In the genomic region with DNA sequence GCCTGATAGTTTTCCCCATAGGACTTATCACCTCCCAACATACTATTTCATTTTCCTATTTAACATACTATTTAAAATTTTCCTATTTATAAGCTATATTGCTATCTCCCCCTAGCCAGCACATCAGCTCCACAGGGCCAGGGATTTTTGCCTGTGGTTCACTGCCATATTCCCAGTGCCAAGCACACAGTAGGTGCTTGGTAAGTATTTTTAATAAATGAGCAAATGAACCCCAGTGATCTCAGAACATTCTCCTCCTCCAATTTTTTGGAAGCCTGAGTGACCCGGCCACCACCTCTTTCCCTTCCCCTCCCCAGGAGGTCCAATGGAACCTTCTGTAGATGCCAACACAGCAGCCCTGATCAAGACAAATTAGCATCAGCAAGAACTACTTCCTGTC, we compare ENCODE assay signal across 27 cellular contexts. TPM values are rescaled to one million over a fixed set of nuclear protein-coding genes. Genes with fewer than 3 reads are reported as not detected.
A peak's percentile ranks its signal among the peaks of the same experiment; 100 is the strongest.
DNase-seq lines count a peak whose midpoint lies in the region; ATAC-seq and TF ChIP-seq lines count a peak whose summit lies in the region.
"Had no signal": no experiment of that assay in that cellular context is flagged by ENCODE, and none has a peak within 500 bp of the region (broad histone marks: within the 10 kb centered on the region; RNA-seq: fewer than 3 reads in every experiment).

No MANE protein-coding gene starts in this region.

- H3K4me3 Mint-ChIP-seq in activated naive CD4-positive, alpha-beta T cell treated with anti-CD3 and anti-CD28 coated beads, Interleukin-2, amount 10 ng/mL, durations not matched to agents 7 days and 5 days, result no peak overlapping the region
- H3K4me3 Mint-ChIP-seq in activated naive CD8-positive, alpha-beta T cell treated with anti-CD3 and anti-CD28 coated beads, Interleukin-2, amount 50 U/mL, for 24 hours, result no peak overlapping the region
- H3K4me3 Mint-ChIP-seq in WTC11, result no peak overlapping the region
- H3K4me3 Mint-ChIP-seq: brain, CD14-positive monocyte had no signal

- CTCF ChIA-PET in activated naive CD4-positive, alpha-beta T cell treated with anti-CD3 and anti-CD28 coated beads, Interleukin-2, amount 10 ng/mL, durations not matched to agents 7 days and 5 days (lab: Charles Lee), result interaction anchor here (1.5 kb wide), 1 partner anchor 123 kb away, joined by 5 read pairs; no protein-coding TSS in a partner anchor
- CTCF ChIA-PET in WTC11 (lab: Charles Lee), result interaction anchor here (1.1 to 1.3 kb wide), 2 partner anchors 33 to 123 kb away, joined by 3 read pairs; a partner anchor contains a TSS

- H3K9me2 ChIP-seq in Karpas-422 (replicated peaks; ENCODE audit: insufficient read depth, low read length), result no peaks in the 10 kb centered on the region

- H3F3A ChIP-seq in smooth muscle cell (ENCODE audit: low read depth), result peaks cover 4% of the 10 kb centered on the region

- H3K27me3 ChIP-seq in Karpas-422 (ENCODE audit: low read length) (no peaks in the 10 kb centered on the region), smooth muscle cell (ENCODE audit: low read depth) (no peaks in the 10 kb centered on the region)
- H3K27me3 ChIP-seq: adrenal gland, Peyer's patch, upper lobe of left lung had no signal

- H3K4me1 ChIP-seq in Karpas-422 (ENCODE audit: low read length), result peaks cover 45% of the 10 kb centered on the region
- H3K4me1 ChIP-seq in smooth muscle cell (ENCODE audit: low read depth), result no peaks in the 10 kb centered on the region
- H3K4me1 ChIP-seq: Peyer's patch had no signal

- POLR2A ChIA-PET in WTC11 (lab: Charles Lee), result no interaction called here

- ATAC-seq in activated naive CD8-positive, alpha-beta T cell treated with anti-CD3 and anti-CD28 coated beads, Interleukin-2, amount 50 U/mL, for 24 hours, result no peak
- no peak for ATAC-seq in sciatic nerve
- ATAC-seq in WTC11, result no peak

- peaks cover 65% of the 10 kb centered on the region for H3K4me1 Mint-ChIP-seq in activated naive CD4-positive, alpha-beta T cell treated with anti-CD3 and anti-CD28 coated beads, Interleukin-2, amount 10 ng/mL, durations not matched to agents 7 days and 5 days
- H3K4me1 Mint-ChIP-seq in activated naive CD8-positive, alpha-beta T cell treated with anti-CD3 and anti-CD28 coated beads, Interleukin-2, amount 50 U/mL, for 24 hours, result peaks cover 59% of the 10 kb centered on the region
- H3K4me1 Mint-ChIP-seq in WTC11, result no peaks in the 10 kb centered on the region

- H3K9ac ChIP-seq in Karpas-422 (ENCODE audit: low read length), result no peak overlapping the region
- no peak overlapping the region for H3K9ac ChIP-seq in smooth muscle cell (ENCODE audit: low read depth)
- H3K9ac ChIP-seq: GM23248 had no signal

- H3K4me2 ChIP-seq in Karpas-422 (ENCODE audit: low read depth, low read length, poor library complexity, severe bottlenecking), result no peak overlapping the region
- no peak overlapping the region for H3K4me2 ChIP-seq in smooth muscle cell

- H3K36me3 ChIP-seq in Karpas-422 (ENCODE audit: insufficient read depth, low read length) (peaks cover 78% of the 10 kb centered on the region), smooth muscle cell (ENCODE audit: low read depth) (no peaks in the 10 kb centered on the region)
- H3K36me3 ChIP-seq: adrenal gland, upper lobe of left lung had no signal

- peaks cover 84% of the 10 kb centered on the region for H3K36me3 Mint-ChIP-seq in activated naive CD4-positive, alpha-beta T cell treated with anti-CD3 and anti-CD28 coated beads, Interleukin-2, amount 10 ng/mL, durations not matched to agents 7 days and 5 days
- H3K36me3 Mint-ChIP-seq in activated naive CD8-positive, alpha-beta T cell treated with anti-CD3 and anti-CD28 coated beads, Interleukin-2, amount 50 U/mL, for 24 hours (ENCODE audit: low read depth), result peaks cover 62% of the 10 kb centered on the region
- H3K36me3 Mint-ChIP-seq in WTC11, result 0 out of 2 replicates have a peak, but pooled peaks cover 1% of the 10 kb centered on the region
- H3K36me3 Mint-ChIP-seq: brain had no signal

- intact Hi-C loops in sciatic nerve (cut with DNase I), result no loop called here

- 92% methylated on average over 1 of the region's 1 CpG for WGBS in smooth muscle cell (ENCODE audit: low lambda C conversion rate)

- H3K27ac ChIP-seq in Karpas-422 (ENCODE audit: low read length) (peak overlapping the region; percentile 52), smooth muscle cell (ENCODE audit: low read depth) (no peak overlapping the region)
- H3K27ac ChIP-seq: adrenal gland, epithelial cell of prostate, GM23248, Peyer's patch, skin epidermis, upper lobe of left lung had no signal

- H4K20me1 ChIP-seq in Karpas-422 (ENCODE audit: insufficient read depth, low read depth, low read length) (no peaks in the 10 kb centered on the region), smooth muscle cell (ENCODE audit: low read depth) (no peaks in the 10 kb centered on the region)

- no peaks in the 10 kb centered on the region for H3K9me3 ChIP-seq in Karpas-422 (ENCODE audit: low read length)
- H3K9me3 ChIP-seq in smooth muscle cell (replicated peaks; ENCODE audit: low read depth), result no peaks in the 10 kb centered on the region
- H3K9me3 ChIP-seq: adrenal gland, Peyer's patch, upper lobe of left lung had no signal

- peak overlapping the region; percentile 63 for H3K27ac Mint-ChIP-seq in activated naive CD4-positive, alpha-beta T cell treated with anti-CD3 and anti-CD28 coated beads, Interleukin-2, amount 10 ng/mL, durations not matched to agents 7 days and 5 days
- H3K27ac Mint-ChIP-seq in activated naive CD8-positive, alpha-beta T cell treated with anti-CD3 and anti-CD28 coated beads, Interleukin-2, amount 50 U/mL, for 24 hours, result peak overlapping the region; percentile 65
- no peak overlapping the region for H3K27ac Mint-ChIP-seq in WTC11
- H3K27ac Mint-ChIP-seq: CD14-positive monocyte had no signal

- no peaks in the 10 kb centered on the region for H3K9me3 Mint-ChIP-seq in activated naive CD4-positive, alpha-beta T cell treated with anti-CD3 and anti-CD28 coated beads, Interleukin-2, amount 10 ng/mL, durations not matched to agents 7 days and 5 days
- no peaks in the 10 kb centered on the region for H3K9me3 Mint-ChIP-seq in activated naive CD8-positive, alpha-beta T cell treated with anti-CD3 and anti-CD28 coated beads, Interleukin-2, amount 50 U/mL, for 24 hours
- no peaks in the 10 kb centered on the region; the same call in 1 of the 2 replicates for H3K9me3 Mint-ChIP-seq in WTC11
- H3K9me3 Mint-ChIP-seq: CD14-positive monocyte had no signal

- no peak for TF ChIP-seq CTCF in smooth muscle cell (IDR thresholded peaks at IDR 0.05; ENCODE audit: borderline replicate concordance, insufficient read depth, poor library complexity, severe bottlenecking)
- no peak for TF ChIP-seq CTCF in WTC11 (IDR thresholded peaks at IDR 0.05)

- H3K4me3 ChIP-seq in Karpas-422 (ENCODE audit: low read length) (no peak overlapping the region), smooth muscle cell (no peak overlapping the region)
- H3K4me3 ChIP-seq: adrenal gland, GM23248, Peyer's patch, skin epidermis, upper lobe of left lung had no signal

- no peak for DNase-seq in activated naive CD4-positive, alpha-beta T cell treated with anti-CD3 and anti-CD28 coated beads, Interleukin-2, amount 10 ng/mL, durations not matched to agents 7 days and 5 days
- DNase-seq in activated naive CD4-positive, alpha-beta T cell (lab: John Stamatoyannopoulos, UW), result no peak
- DNase-seq in Karpas-422 (no peak), sciatic nerve (ENCODE audit: low spot score) (peak; percentile 17), smooth muscle cell (lab: John Stamatoyannopoulos, UW; ENCODE audit: unreplicated experiment) (no peak), WTC11 (ENCODE audit: low spot score) (no peak)
- DNase-seq in activated naive CD8-positive, alpha-beta T cell treated with anti-CD3 and anti-CD28 coated beads, Interleukin-2, amount 50 U/mL, for 24 hours, result no peak
- DNase-seq: activated CD4-positive, CD25-positive, alpha-beta regulatory T cell treated with anti-CD3 and anti-CD28 coated beads, Interleukin-2, amount 50 U/mL, for 72 hours; activated effector memory CD4-positive, alpha-beta T cell treated with Interleukin-2 at 50 U/mL for 16 hours; adrenal gland; effector CD4-positive, alpha-beta T cell; GM23248; KG1; kidney; NCI-H1417; NCI-H2081 treated with DMSO at 0.1 percent for 48 hours; NCI-H226; NCI-H69; Peyer's patch; SIG-M5; stimulated activated CD4-positive, alpha-beta T cell treated with anti-CD3 and anti-CD28 coated beads, Interleukin-1b, Interleukin-23, amount 100 ng/mL, for 48 hours; SW 1271; upper lobe of left lung had no signal

- H3K79me2 ChIP-seq in Karpas-422 (ENCODE audit: low read length), result peaks cover 91% of the 10 kb centered on the region
- H3K79me2 ChIP-seq in smooth muscle cell (ENCODE audit: low read depth), result no peaks in the 10 kb centered on the region

- no peaks in the 10 kb centered on the region for H3K27me3 Mint-ChIP-seq in activated naive CD4-positive, alpha-beta T cell treated with anti-CD3 and anti-CD28 coated beads, Interleukin-2, amount 10 ng/mL, durations not matched to agents 7 days and 5 days
- H3K27me3 Mint-ChIP-seq in activated naive CD8-positive, alpha-beta T cell treated with anti-CD3 and anti-CD28 coated beads, Interleukin-2, amount 50 U/mL, for 24 hours, result no peaks in the 10 kb centered on the region
- H3K27me3 Mint-ChIP-seq in WTC11 (ENCODE audit: low read depth), result no peaks in the 10 kb centered on the region; the same call in 1 of the 2 replicates

- H2AFZ ChIP-seq in Karpas-422 (ENCODE audit: low read length) (no peak overlapping the region), smooth muscle cell (ENCODE audit: low read depth) (no peak overlapping the region)
- H2AFZ ChIP-seq: GM23248 had no signal

TF ChIP-seq in WTC11, 78 proteins besides CTCF, POLR2A, EP300 and RAD21 (continues in another document):
- TF ChIP-seq, protein P1, sequence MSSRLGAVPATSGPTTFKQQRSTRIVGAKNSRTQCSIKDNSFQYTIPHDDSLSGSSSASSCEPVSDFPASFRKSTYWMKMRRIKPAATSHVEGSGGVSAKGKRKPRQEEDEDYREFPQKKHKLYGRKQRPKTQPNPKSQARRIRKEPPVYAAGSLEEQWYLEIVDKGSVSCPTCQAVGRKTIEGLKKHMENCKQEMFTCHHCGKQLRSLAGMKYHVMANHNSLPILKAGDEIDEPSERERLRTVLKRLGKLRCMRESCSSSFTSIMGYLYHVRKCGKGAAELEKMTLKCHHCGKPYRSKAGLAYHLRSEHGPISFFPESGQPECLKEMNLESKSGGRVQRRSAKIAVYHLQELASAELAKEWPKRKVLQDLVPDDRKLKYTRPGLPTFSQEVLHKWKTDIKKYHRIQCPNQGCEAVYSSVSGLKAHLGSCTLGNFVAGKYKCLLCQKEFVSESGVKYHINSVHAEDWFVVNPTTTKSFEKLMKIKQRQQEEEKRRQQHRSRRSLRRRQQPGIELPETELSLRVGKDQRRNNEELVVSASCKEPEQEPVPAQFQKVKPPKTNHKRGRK (CRISPR knock-in tag; IDR thresholded peaks at IDR 0.05; ENCODE audit: borderline replicate concordance), result no peak
- TF ChIP-seq, protein P2, sequence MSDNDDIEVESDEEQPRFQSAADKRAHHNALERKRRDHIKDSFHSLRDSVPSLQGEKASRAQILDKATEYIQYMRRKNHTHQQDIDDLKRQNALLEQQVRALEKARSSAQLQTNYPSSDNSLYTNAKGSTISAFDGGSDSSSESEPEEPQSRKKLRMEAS (CRISPR knock-in tag; IDR thresholded peaks at IDR 0.05), result no peak

RNA-seq across cellular contexts. Expression of a gene that starts 33.3 kb away (rescaled TPM):
- 22.5 and 32.3 TPM in 2 replicates for total RNA-seq in Karpas-422 (2014; rRNA removed; shearing (Covaris generic); ENCODE audit: low replicate concordance)
- total RNA-seq in sciatic nerve (11.0 TPM), smooth muscle cell (4.1 and 8.4 TPM in 2 replicates), WTC11 (2021) (1.7 to 3.0 TPM (median 2.3 TPM) in 3 replicates)
- 5.5 and 5.8 TPM in 2 replicates for polyA plus RNA-seq in smooth muscle cell
